ENCODE assay signal across 18 cellular contexts in genomic region chr17:73924488-73925186, GRCh38.
DNase-seq lines count a peak whose midpoint lies in the region; TF ChIP-seq lines count a peak whose summit lies in the region.
"Had no signal": no experiment of that assay in that cellular context is flagged by ENCODE, and none has a peak within 500 bp of the region (broad histone marks: within the 10 kb centered on the region; RNA-seq: fewer than 3 reads in every experiment).

No MANE protein-coding gene starts in this region.

- no peak overlapping the region for H3K27ac Mint-ChIP-seq in endodermal cell
- H3K27ac Mint-ChIP-seq: CD8-positive, alpha-beta memory T cell; T-helper 1 cell treated with Interleukin-12 subunit alpha and Interleukin-12 subunit beta and Interleukin-4 antibody, amounts not matched to agents 30 μg/mL and 1 μg/mL, for 36 hours had no signal

- peaks cover 47% of the 10 kb centered on the region for H3K9me3 Mint-ChIP-seq in endodermal cell
- H3K9me3 Mint-ChIP-seq: T-helper 1 cell treated with Interleukin-12 subunit alpha and Interleukin-12 subunit beta and Interleukin-4 antibody, amounts not matched to agents 30 μg/mL and 1 μg/mL, for 36 hours had no signal

- H3K4me3 Mint-ChIP-seq in endodermal cell = no peak overlapping the region
- H3K4me3 Mint-ChIP-seq: T-helper 1 cell treated with Interleukin-12 subunit alpha and Interleukin-12 subunit beta and Interleukin-4 antibody, amounts not matched to agents 30 μg/mL and 1 μg/mL, for 36 hours had no signal

- no peaks in the 10 kb centered on the region for H3K4me1 Mint-ChIP-seq in endodermal cell

- H3K4me1 ChIP-seq in endodermal cell (ENCODE audit: control insufficient read depth, insufficient read depth, low read length) = no peaks in the 10 kb centered on the region

- H3K36me3 Mint-ChIP-seq in endodermal cell (ENCODE audit: low read depth) = no peaks in the 10 kb centered on the region
- H3K36me3 Mint-ChIP-seq: CD8-positive, alpha-beta memory T cell had no signal

- DNase-seq in NOMO-1 (lab: John Stamatoyannopoulos, UW; ENCODE audit: unreplicated experiment in 2 of 2) = peak; percentile 8 to 20
- no peak for DNase-seq in NOMO-1 treated with dmso at 0.1 percent for 144 hours (lab: John Stamatoyannopoulos, UW; ENCODE audit: unreplicated experiment)
- peak; percentile 85 for DNase-seq in NCI-H524 treated with DMSO at 0.1 percent for 48 hours (lab: John Stamatoyannopoulos, UW)
- peak; percentile 59 for DNase-seq in endodermal cell
- peak; percentile 1 for DNase-seq in ureter (ENCODE audit: low spot score)
- no peak for DNase-seq in caudate nucleus (lab: John Stamatoyannopoulos, UW)
- DNase-seq in GM20000 (ENCODE audit: low spot score) = no peak
- DNase-seq in HUDEP-2 (lab: John Stamatoyannopoulos, UW; ENCODE audit: unreplicated experiment in 76 of 76) = no peak
- DNase-seq: Calu3; CD8-positive, alpha-beta memory T cell; GOT3; NCI-H1105; NCI-H2081 treated with DMSO at 0.1 percent for 48 hours; NCI-H446; NCI-H69 had no signal

- H3K4me3 ChIP-seq in endodermal cell (ENCODE audit: low read length) = peak overlapping the region; percentile 71

- TF ChIP-seq CTCF in endodermal cell (conservative IDR thresholded peaks at IDR 0.05) (no peak), GM20000 (IDR thresholded peaks at IDR 0.05; ENCODE audit: extremely low read depth, missing control alignments) (no peak)

- peaks cover 34% of the 10 kb centered on the region for H3K27me3 Mint-ChIP-seq in endodermal cell (ENCODE audit: insufficient read depth)

- no peaks in the 10 kb centered on the region for H3K36me3 ChIP-seq in endodermal cell (ENCODE audit: control insufficient read depth, insufficient read depth, low read length)

- no peak overlapping the region for H3K9ac ChIP-seq in endodermal cell (ENCODE audit: extremely low read depth, low read length, poor library complexity, severe bottlenecking)

- H3K27me3 ChIP-seq in endodermal cell (ENCODE audit: control insufficient read depth, insufficient read depth, low read length, poor library complexity, severe bottlenecking) = no peaks in the 10 kb centered on the region

- WGBS in endodermal cell (ENCODE audit: insufficient coverage in 1 of 2, insufficient read length in 1 of 2), 2 experiments = 84 to 97% methylated on average over 3 to 5 of the region's 5 CpGs

- peaks cover 55% of the 10 kb centered on the region for H3K9me3 ChIP-seq in endodermal cell (ENCODE audit: control insufficient read depth, low read length)

- H3K27ac ChIP-seq in endodermal cell (ENCODE audit: low read depth, low read length) (no peak overlapping the region), caudate nucleus (ENCODE audit: low read depth, low read length) (no peak overlapping the region)
- H3K27ac ChIP-seq: 22Rv1, C4-2B had no signal

Comparison
In these comparisons a context has a peak if more than half of its experiments do, and no peak if none do; other contexts are left out.
1. DNase-seq: peak in NOMO-1 (2 of 2), NCI-H524 treated with DMSO at 0.1 percent for 48 hours (single experiment), endodermal cell (single experiment) and ureter (single experiment); none in NOMO-1 treated with dmso at 0.1 percent for 144 hours (single experiment), caudate nucleus (0 of 61), GM20000 (single experiment) and HUDEP-2 (0 of 76).